ENCODE assay signal across 1 cellular context in the genomic region with DNA sequence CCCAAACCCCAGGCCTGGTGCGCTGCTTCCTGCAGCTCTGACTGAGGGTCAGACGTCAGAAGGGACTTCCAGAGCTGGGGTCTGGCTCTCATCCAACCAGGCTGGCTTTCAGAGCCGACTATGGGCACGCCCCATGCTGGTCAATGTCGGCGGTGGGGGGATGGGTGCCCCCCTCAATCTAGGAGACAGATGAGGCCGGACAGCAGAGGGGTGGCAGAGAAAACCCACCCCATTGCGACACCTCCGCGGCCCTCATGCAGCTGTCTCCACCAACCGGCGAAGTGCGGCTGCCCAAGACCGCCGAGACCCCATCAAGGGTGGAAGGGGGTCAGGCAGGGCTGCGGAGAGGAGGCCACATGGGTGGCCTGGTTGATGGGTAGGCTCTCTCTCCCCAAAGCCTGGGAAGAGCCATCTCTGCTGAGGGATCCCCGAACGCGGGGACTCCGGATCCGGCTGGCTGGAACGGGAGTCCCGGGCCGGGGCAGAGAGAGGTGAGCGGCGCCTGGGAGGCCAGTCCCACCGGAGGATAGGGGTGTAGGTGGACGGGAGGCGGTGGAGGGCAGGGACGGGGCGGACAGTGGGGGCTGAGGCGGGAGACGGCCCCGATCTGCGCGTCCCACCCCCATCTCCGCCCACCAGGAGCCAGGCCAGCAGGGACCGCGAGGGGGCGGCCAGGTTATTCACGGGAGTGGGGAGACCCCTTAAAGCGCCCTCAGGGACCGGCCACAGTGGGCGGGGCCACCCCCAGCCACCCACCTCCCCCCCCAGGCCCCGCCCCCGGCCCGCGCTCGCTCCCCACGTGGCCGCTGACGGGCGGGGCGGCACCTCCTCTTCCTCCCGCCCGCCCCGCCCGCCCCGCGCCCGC.
TF ChIP-seq lines count a peak whose summit lies in the region.

A gene (plus strand): TSS at position 864 of the 865 bp plus-strand sequence. CDS start 11,748 bp downstream, outside the sequence.

TF ChIP-seq in HepG2, 621 proteins besides CTCF, POLR2A, EP300 and RAD21 (continued from another document and continues in another):
- TF ChIP-seq, protein P1, sequence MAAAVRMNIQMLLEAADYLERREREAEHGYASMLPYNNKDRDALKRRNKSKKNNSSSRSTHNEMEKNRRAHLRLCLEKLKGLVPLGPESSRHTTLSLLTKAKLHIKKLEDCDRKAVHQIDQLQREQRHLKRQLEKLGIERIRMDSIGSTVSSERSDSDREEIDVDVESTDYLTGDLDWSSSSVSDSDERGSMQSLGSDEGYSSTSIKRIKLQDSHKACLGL (CRISPR knock-in tag; IDR thresholded peaks at IDR 0.05), result no peak
- TF ChIP-seq ZFY (CRISPR knock-in tag; IDR thresholded peaks at IDR 0.05) (peak; percentile 1; the same call in 1 of the 2 replicates), DPF2 (CRISPR knock-in tag; IDR thresholded peaks at IDR 0.05; ENCODE audit: borderline replicate concordance, low read depth) (no peak), ZNF841 (CRISPR knock-in tag; IDR thresholded peaks at IDR 0.05; ENCODE audit: borderline replicate concordance) (no peak), MXI1 (IDR thresholded peaks at IDR 0.05; ENCODE audit: borderline replicate concordance, low read depth, low read length) (0 out of 3 replicates have a peak, but pooled peaks have one; percentile 7), ZBTB38 (CRISPR knock-in tag; IDR thresholded peaks at IDR 0.05) (0 out of 2 replicates have a peak, but pooled peaks have one; percentile 1), ZSCAN29 (CRISPR knock-in tag; conservative IDR thresholded peaks at IDR 0.05) (peak; percentile 84; the same call in 1 of the 2 replicates), SAP130 (CRISPR knock-in tag; IDR thresholded peaks at IDR 0.05; ENCODE audit: low read depth) (peak; percentile 68), NFRKB (IDR thresholded peaks at IDR 0.05) (no peak), AGO2 (optimal IDR thresholded peaks at IDR 0.05; ENCODE audit: low read depth, low read length) (peak; percentile 57), FOXK1 (CRISPR knock-in tag; IDR thresholded peaks at IDR 0.05; ENCODE audit: borderline replicate concordance, low read depth) (no peak), LCORL (IDR thresholded peaks at IDR 0.05) (no peak), LCORL (CRISPR knock-in tag; IDR thresholded peaks at IDR 0.05) (peak; percentile 24; the same call in 1 of the 2 replicates), YEATS2 (CRISPR knock-in tag; IDR thresholded peaks at IDR 0.05; ENCODE audit: borderline replicate concordance) (no peak), HNRNPK (IDR thresholded peaks at IDR 0.05; ENCODE audit: low read depth, low read length, poor library complexity, severe bottlenecking) (peak; percentile 26), KLF11 (CRISPR knock-in tag; IDR thresholded peaks at IDR 0.05) (0 out of 2 replicates have a peak, but pooled peaks have one; percentile 6), NCOR1 (IDR thresholded peaks at IDR 0.05; ENCODE audit: borderline replicate concordance, low read length) (no peak), RXRB (CRISPR knock-in tag; IDR thresholded peaks at IDR 0.05; ENCODE audit: borderline replicate concordance) (0 out of 2 replicates have a peak, but pooled peaks have one; percentile 11), ELF1 (CRISPR knock-in tag; IDR thresholded peaks at IDR 0.05) (no peak), RBFOX2 (IDR thresholded peaks at IDR 0.05; ENCODE audit: low read depth, low read length) (peak; percentile 44; the same call in 1 of the 2 replicates), ZNF546 (CRISPR knock-in tag; conservative IDR thresholded peaks at IDR 0.05) (no peak), BRD4 (CRISPR knock-in tag; IDR thresholded peaks at IDR 0.05) (peak; percentile 62; the same call in 1 of the 2 replicates), SP1 (IDR thresholded peaks at IDR 0.05) (no peak), SP1 (CRISPR knock-in tag; IDR thresholded peaks at IDR 0.05) (peak; percentile 56; the same call in 1 of the 2 replicates), ZNF629 (CRISPR knock-in tag; conservative IDR thresholded peaks at IDR 0.05) (0 out of 2 replicates have a peak, but pooled peaks have one; percentile 1), ATF7-NPFF (CRISPR knock-in tag; IDR thresholded peaks at IDR 0.05; ENCODE audit: low read depth) (0 out of 2 replicates have a peak, but pooled peaks have one; percentile 67), BRCA1 (CRISPR knock-in tag; IDR thresholded peaks at IDR 0.05) (0 out of 2 replicates have a peak, but pooled peaks have one; percentile 40), TBX2 (CRISPR knock-in tag; IDR thresholded peaks at IDR 0.05; ENCODE audit: borderline replicate concordance) (peak; percentile 16; the same call in 1 of the 2 replicates), KDM5B (CRISPR knock-in tag; IDR thresholded peaks at IDR 0.05; ENCODE audit: borderline replicate concordance) (no peak; the same call in 1 of the 2 replicates), ZFX (CRISPR knock-in tag; IDR thresholded peaks at IDR 0.05; ENCODE audit: low read depth) (no peak; the same call in 1 of the 2 replicates), THAP11 (CRISPR knock-in tag; IDR thresholded peaks at IDR 0.05) (0 out of 2 replicates have a peak, but pooled peaks have one; percentile 7), KDM4B (CRISPR knock-in tag; IDR thresholded peaks at IDR 0.05) (no peak), MED13 (CRISPR knock-in tag; IDR thresholded peaks at IDR 0.05) (peak; percentile 37; the same call in 1 of the 2 replicates), ZBTB7B (CRISPR knock-in tag; IDR thresholded peaks at IDR 0.05) (peak; percentile 92)
- TF ChIP-seq, protein P2, sequence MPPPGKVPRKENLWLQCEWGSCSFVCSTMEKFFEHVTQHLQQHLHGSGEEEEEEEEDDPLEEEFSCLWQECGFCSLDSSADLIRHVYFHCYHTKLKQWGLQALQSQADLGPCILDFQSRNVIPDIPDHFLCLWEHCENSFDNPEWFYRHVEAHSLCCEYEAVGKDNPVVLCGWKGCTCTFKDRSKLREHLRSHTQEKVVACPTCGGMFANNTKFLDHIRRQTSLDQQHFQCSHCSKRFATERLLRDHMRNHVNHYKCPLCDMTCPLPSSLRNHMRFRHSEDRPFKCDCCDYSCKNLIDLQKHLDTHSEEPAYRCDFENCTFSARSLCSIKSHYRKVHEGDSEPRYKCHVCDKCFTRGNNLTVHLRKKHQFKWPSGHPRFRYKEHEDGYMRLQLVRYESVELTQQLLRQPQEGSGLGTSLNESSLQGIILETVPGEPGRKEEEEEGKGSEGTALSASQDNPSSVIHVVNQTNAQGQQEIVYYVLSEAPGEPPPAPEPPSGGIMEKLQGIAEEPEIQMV (CRISPR knock-in tag; IDR thresholded peaks at IDR 0.05; ENCODE audit: low read depth), result no peak
- TF ChIP-seq, protein P3, sequence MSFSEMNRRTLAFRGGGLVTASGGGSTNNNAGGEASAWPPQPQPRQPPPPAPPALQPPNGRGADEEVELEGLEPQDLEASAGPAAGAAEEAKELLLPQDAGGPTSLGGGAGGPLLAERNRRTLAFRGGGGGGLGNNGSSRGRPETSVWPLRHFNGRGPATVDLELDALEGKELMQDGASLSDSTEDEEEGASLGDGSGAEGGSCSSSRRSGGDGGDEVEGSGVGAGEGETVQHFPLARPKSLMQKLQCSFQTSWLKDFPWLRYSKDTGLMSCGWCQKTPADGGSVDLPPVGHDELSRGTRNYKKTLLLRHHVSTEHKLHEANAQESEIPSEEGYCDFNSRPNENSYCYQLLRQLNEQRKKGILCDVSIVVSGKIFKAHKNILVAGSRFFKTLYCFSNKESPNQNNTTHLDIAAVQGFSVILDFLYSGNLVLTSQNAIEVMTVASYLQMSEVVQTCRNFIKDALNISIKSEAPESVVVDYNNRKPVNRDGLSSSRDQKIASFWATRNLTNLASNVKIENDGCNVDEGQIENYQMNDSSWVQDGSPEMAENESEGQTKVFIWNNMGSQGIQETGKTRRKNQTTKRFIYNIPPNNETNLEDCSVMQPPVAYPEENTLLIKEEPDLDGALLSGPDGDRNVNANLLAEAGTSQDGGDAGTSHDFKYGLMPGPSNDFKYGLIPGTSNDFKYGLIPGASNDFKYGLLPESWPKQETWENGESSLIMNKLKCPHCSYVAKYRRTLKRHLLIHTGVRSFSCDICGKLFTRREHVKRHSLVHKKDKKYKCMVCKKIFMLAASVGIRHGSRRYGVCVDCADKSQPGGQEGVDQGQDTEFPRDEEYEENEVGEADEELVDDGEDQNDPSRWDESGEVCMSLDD (CRISPR knock-in tag; IDR thresholded peaks at IDR 0.05; ENCODE audit: borderline replicate concordance), result peak; percentile 70; the same call in 1 of the 2 replicates
- TF ChIP-seq, protein P4, sequence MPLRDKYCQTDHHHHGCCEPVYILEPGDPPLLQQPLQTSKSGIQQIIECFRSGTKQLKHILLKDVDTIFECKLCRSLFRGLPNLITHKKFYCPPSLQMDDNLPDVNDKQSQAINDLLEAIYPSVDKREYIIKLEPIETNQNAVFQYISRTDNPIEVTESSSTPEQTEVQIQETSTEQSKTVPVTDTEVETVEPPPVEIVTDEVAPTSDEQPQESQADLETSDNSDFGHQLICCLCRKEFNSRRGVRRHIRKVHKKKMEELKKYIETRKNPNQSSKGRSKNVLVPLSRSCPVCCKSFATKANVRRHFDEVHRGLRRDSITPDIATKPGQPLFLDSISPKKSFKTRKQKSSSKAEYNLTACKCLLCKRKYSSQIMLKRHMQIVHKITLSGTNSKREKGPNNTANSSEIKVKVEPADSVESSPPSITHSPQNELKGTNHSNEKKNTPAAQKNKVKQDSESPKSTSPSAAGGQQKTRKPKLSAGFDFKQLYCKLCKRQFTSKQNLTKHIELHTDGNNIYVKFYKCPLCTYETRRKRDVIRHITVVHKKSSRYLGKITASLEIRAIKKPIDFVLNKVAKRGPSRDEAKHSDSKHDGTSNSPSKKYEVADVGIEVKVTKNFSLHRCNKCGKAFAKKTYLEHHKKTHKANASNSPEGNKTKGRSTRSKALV (CRISPR knock-in tag; IDR thresholded peaks at IDR 0.05), result peak; percentile 39; the same call in 1 of the 2 replicates
- TF ChIP-seq, protein P5, sequence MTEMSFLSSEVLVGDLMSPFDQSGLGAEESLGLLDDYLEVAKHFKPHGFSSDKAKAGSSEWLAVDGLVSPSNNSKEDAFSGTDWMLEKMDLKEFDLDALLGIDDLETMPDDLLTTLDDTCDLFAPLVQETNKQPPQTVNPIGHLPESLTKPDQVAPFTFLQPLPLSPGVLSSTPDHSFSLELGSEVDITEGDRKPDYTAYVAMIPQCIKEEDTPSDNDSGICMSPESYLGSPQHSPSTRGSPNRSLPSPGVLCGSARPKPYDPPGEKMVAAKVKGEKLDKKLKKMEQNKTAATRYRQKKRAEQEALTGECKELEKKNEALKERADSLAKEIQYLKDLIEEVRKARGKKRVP (CRISPR knock-in tag; IDR thresholded peaks at IDR 0.05), result peak in 1 of 2 experiments; percentile 18; a peak in 1 of 4 replicates
- TF ChIP-seq, protein P6, sequence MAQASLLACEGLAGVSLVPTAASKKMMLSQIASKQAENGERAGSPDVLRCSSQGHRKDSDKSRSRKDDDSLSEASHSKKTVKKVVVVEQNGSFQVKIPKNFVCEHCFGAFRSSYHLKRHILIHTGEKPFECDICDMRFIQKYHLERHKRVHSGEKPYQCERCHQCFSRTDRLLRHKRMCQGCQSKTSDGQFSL (CRISPR knock-in tag; IDR thresholded peaks at IDR 0.05), result peak; percentile 48; the same call in 1 of the 2 replicates
- TF ChIP-seq, protein P7, sequence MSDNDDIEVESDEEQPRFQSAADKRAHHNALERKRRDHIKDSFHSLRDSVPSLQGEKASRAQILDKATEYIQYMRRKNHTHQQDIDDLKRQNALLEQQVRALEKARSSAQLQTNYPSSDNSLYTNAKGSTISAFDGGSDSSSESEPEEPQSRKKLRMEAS (IDR thresholded peaks at IDR 0.05), result peak; percentile 42
- TF ChIP-seq, protein P8, sequence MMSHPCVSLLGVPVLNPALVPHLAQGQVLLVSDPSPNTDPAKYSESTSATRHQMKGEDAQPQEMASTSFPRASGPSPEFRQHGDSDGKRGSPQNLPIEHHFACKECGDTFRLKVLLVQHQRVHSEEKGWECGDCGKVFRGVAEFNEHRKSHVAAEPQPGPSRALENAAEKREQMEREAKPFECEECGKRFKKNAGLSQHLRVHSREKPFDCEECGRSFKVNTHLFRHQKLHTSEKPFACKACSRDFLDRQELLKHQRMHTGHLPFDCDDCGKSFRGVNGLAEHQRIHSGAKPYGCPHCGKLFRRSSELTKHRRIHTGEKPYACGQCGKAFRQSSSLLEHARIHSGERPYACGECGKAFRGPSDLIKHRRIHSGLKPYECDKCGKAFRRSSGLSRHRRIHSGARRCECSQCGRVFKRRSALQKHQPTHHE (CRISPR knock-in tag; IDR thresholded peaks at IDR 0.05; ENCODE audit: borderline replicate concordance), result peak; percentile 61; the same call in 1 of the 2 replicates
- TF ChIP-seq, protein P9, sequence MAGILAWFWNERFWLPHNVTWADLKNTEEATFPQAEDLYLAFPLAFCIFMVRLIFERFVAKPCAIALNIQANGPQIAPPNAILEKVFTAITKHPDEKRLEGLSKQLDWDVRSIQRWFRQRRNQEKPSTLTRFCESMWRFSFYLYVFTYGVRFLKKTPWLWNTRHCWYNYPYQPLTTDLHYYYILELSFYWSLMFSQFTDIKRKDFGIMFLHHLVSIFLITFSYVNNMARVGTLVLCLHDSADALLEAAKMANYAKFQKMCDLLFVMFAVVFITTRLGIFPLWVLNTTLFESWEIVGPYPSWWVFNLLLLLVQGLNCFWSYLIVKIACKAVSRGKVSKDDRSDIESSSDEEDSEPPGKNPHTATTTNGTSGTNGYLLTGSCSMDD (CRISPR knock-in tag; IDR thresholded peaks at IDR 0.05), result no peak
- TF ChIP-seq, protein P10, sequence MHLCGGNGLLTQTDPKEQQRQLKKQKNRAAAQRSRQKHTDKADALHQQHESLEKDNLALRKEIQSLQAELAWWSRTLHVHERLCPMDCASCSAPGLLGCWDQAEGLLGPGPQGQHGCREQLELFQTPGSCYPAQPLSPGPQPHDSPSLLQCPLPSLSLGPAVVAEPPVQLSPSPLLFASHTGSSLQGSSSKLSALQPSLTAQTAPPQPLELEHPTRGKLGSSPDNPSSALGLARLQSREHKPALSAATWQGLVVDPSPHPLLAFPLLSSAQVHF (CRISPR knock-in tag; IDR thresholded peaks at IDR 0.05), result 0 out of 2 replicates have a peak, but pooled peaks have one; percentile 31
- TF ChIP-seq, protein P11, sequence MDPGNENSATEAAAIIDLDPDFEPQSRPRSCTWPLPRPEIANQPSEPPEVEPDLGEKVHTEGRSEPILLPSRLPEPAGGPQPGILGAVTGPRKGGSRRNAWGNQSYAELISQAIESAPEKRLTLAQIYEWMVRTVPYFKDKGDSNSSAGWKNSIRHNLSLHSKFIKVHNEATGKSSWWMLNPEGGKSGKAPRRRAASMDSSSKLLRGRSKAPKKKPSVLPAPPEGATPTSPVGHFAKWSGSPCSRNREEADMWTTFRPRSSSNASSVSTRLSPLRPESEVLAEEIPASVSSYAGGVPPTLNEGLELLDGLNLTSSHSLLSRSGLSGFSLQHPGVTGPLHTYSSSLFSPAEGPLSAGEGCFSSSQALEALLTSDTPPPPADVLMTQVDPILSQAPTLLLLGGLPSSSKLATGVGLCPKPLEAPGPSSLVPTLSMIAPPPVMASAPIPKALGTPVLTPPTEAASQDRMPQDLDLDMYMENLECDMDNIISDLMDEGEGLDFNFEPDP (CRISPR knock-in tag; conservative IDR thresholded peaks at IDR 0.05), result 0 out of 2 replicates have a peak, but pooled peaks have one; percentile 65
